2 cellular contexts compared by ENCODE assay signal in the genomic region with DNA sequence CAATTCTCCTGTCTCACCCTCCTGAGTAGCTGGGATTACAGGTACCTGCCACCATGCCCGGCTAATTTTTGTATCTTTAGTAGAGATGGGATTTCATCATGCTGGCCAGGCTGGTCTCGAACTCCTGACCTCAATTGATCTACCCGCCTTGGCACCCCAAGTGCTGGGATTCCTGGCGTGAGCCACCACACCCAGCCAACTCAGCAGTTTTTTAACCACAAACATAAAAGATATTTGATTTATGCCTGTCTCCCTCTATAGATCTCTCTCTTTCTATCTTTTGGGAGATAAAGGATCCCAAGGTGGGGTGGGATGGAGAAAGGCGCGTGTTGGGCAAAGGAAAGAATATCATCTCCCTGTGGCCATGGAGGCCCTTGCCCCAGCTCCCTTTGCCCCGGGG.
TF ChIP-seq lines count a peak whose summit lies in the region.

No MANE protein-coding gene starts in this region.

TF ChIP-seq in A549, 52 proteins besides CTCF, POLR2A, EP300 and RAD21:
- peak; percentile 15 for TF ChIP-seq MAFK (IDR thresholded peaks at IDR 0.05; ENCODE audit: partially characterized antibody)
- TF ChIP-seq HES2 (IDR thresholded peaks at IDR 0.05) = no peak
- no peak for TF ChIP-seq JUNB (IDR thresholded peaks at IDR 0.05)
- no peak for TF ChIP-seq TP53 (CRISPR knock-in tag; IDR thresholded peaks at IDR 0.05)

TF ChIP-seq in IMR-90, 13 proteins besides CTCF, POLR2A, EP300 and RAD21:
- TF ChIP-seq NFE2L2 (IDR thresholded peaks at IDR 0.05; ENCODE audit: low read depth, low read length) (no peak), MAFK (IDR thresholded peaks at IDR 0.05; ENCODE audit: low read depth, low read length) (peak; percentile 53)
